Comparison of ENCODE assay signal across 30 cellular contexts in genomic region chr17:30239089-30239462, GRCh38. TPM values are rescaled to one million over a fixed set of nuclear protein-coding genes. Genes with fewer than 3 reads are reported as not detected.
DNase-seq lines count a peak whose midpoint lies in the region; ATAC-seq and TF ChIP-seq lines count a peak whose summit lies in the region.
"Had no signal": no experiment of that assay in that cellular context is flagged by ENCODE, and none has a peak within 500 bp of the region (broad histone marks: within the 10 kb centered on the region; RNA-seq: fewer than 3 reads in every experiment).

No MANE protein-coding gene starts in this region.

- peak overlapping the region; percentile 47 for H3K27ac Mint-ChIP-seq in activated naive CD4-positive, alpha-beta T cell treated with anti-CD3 and anti-CD28 coated beads, Interleukin-2, amount 10 ng/mL, durations not matched to agents 7 days and 5 days
- H3K27ac Mint-ChIP-seq in activated naive CD4-positive, alpha-beta T cell treated with anti-CD3 and anti-CD28 coated beads, Interleukin-2, amount 50 U/mL, for 72 hours, result no peak overlapping the region
- H3K27ac Mint-ChIP-seq in type B pancreatic cell, result peak overlapping the region; percentile 80
- H3K27ac Mint-ChIP-seq: HFFc6; neural progenitor cell; stimulated activated naive B cell treated with anti-CD40 and anti-IgM and Interleukin-4, amounts not matched to agents 10 μg/mL and 1 μg/mL and 100 μg/mL, for 72 hours had no signal

- ATAC-seq in activated naive CD4-positive, alpha-beta T cell treated with anti-CD3 and anti-CD28 coated beads, Interleukin-2, amount 50 U/mL, for 72 hours, result no peak
- no peak for ATAC-seq in right cardiac atrium
- ATAC-seq: gastroesophageal sphincter; stimulated activated naive B cell treated with anti-CD40 and anti-IgM and Interleukin-4, amounts not matched to agents 10 μg/mL and 1 μg/mL and 100 μg/mL, for 72 hours had no signal

- in situ Hi-C loops in ACHN (cut with HindIII; ENCODE audit: low pct_ligation_motif_present, low pct_unique_long_range_greater_than_20kb, low sequenced_read_pairs), result no loop called here
- in situ Hi-C loops in KBM-7 (cut with MboI; ENCODE audit: low pct_unique_long_range_greater_than_20kb, low sequenced_read_pairs), result no loop called here

- no peak overlapping the region for H3K27ac ChIP-seq in right cardiac atrium (ENCODE audit: low read length)
- H3K27ac ChIP-seq: gastroesophageal sphincter, neural progenitor cell, sigmoid colon had no signal

- WGBS in right cardiac atrium, result 87% methylated on average over 5 of the region's 5 CpGs

- no peak for DNase-seq in activated naive CD4-positive, alpha-beta T cell treated with anti-CD3 and anti-CD28 coated beads, Interleukin-2, amount 10 ng/mL, durations not matched to agents 7 days and 5 days
- DNase-seq in activated naive CD4-positive, alpha-beta T cell treated with anti-CD3 and anti-CD28 coated beads, Interleukin-2, amount 50 U/mL, for 72 hours (ENCODE audit: low spot score in 2 of 2), result no peak
- peak; percentile 73 for DNase-seq in NCI-H69 (lab: John Stamatoyannopoulos, UW)
- no peak for DNase-seq in type B pancreatic cell (ENCODE audit: extremely low spot score, unreplicated experiment)
- DNase-seq in ACHN, result no peak
- DNase-seq in right cardiac atrium, result no peak
- no peak for DNase-seq in KBM-7
- DNase-seq: activated CD4-positive, alpha-beta T cell treated with anti-CD3 and anti-CD28 coated beads for 4 hours; activated gamma-delta T cell; activated T-cell treated with anti-CD3 and anti-CD28 coated beads, Interleukin-2, amount 50 U/mL, for 1 hour; C1 segment of cervical spinal cord; central memory CD4-positive, alpha-beta T cell; dermis blood vessel endothelial cell; EL; HFFc6; hippocampal formation; NCI-H1048; NCI-H2029; OCI-M1; sigmoid colon; stimulated activated naive B cell treated with anti-CD40 and anti-IgM and Interleukin-4, amounts not matched to agents 10 μg/mL and 1 μg/mL and 100 μg/mL, for 72 hours had no signal

- peaks cover 22% of the 10 kb centered on the region for H3K4me1 Mint-ChIP-seq in activated naive CD4-positive, alpha-beta T cell treated with anti-CD3 and anti-CD28 coated beads, Interleukin-2, amount 10 ng/mL, durations not matched to agents 7 days and 5 days
- H3K4me1 Mint-ChIP-seq in type B pancreatic cell (ENCODE audit: unreplicated experiment), result peaks cover 21% of the 10 kb centered on the region

- H3K27me3 ChIP-seq in right cardiac atrium (ENCODE audit: control insufficient read depth, insufficient read depth), result no peaks in the 10 kb centered on the region

- peaks cover 5% of the 10 kb centered on the region for H3K4me1 ChIP-seq in right cardiac atrium (ENCODE audit: control insufficient read depth, insufficient read depth, low read length)

- H3K27me3 Mint-ChIP-seq in activated naive CD4-positive, alpha-beta T cell treated with anti-CD3 and anti-CD28 coated beads, Interleukin-2, amount 10 ng/mL, durations not matched to agents 7 days and 5 days, result peaks cover 71% of the 10 kb centered on the region
- H3K27me3 Mint-ChIP-seq in type B pancreatic cell, result peaks cover 52% of the 10 kb centered on the region

- no peaks in the 10 kb centered on the region for H3K36me3 Mint-ChIP-seq in activated naive CD4-positive, alpha-beta T cell treated with anti-CD3 and anti-CD28 coated beads, Interleukin-2, amount 10 ng/mL, durations not matched to agents 7 days and 5 days
- peaks cover 0 to 4% of the 10 kb centered on the region in 2 donors for H3K36me3 Mint-ChIP-seq in activated naive CD4-positive, alpha-beta T cell treated with anti-CD3 and anti-CD28 coated beads, Interleukin-2, amount 50 U/mL, for 72 hours
- H3K36me3 Mint-ChIP-seq in type B pancreatic cell, result no peaks in the 10 kb centered on the region

- H3K4me3 ChIP-seq in iPS-18c (ENCODE audit: insufficient read depth, low read depth, low read length) (0 out of 2 replicates have a peak overlapping the region, but pooled peaks have one; percentile 46), right cardiac atrium (ENCODE audit: low read length) (no peak overlapping the region)
- H3K4me3 ChIP-seq: gastroesophageal sphincter, sigmoid colon had no signal

- intact Hi-C loops in right cardiac atrium (cut with DNase I), result no loop called here

- no peak for TF ChIP-seq CTCF in type B pancreatic cell (conservative IDR thresholded peaks at IDR 0.05)

- no peaks in the 10 kb centered on the region for H3K9me3 Mint-ChIP-seq in activated naive CD4-positive, alpha-beta T cell treated with anti-CD3 and anti-CD28 coated beads, Interleukin-2, amount 10 ng/mL, durations not matched to agents 7 days and 5 days
- H3K9me3 Mint-ChIP-seq in activated naive CD4-positive, alpha-beta T cell treated with anti-CD3 and anti-CD28 coated beads, Interleukin-2, amount 50 U/mL, for 72 hours, result no peaks in the 10 kb centered on the region
- peaks cover 4% of the 10 kb centered on the region for H3K9me3 Mint-ChIP-seq in type B pancreatic cell
- H3K9me3 Mint-ChIP-seq: HFFc6; stimulated activated naive B cell treated with anti-CD40 and anti-IgM and Interleukin-4, amounts not matched to agents 10 μg/mL and 1 μg/mL and 100 μg/mL, for 72 hours had no signal

- H3K9me3 ChIP-seq in iPS-18c (ENCODE audit: control insufficient read depth, insufficient read depth, low read length) (peaks cover 4% of the 10 kb centered on the region), right cardiac atrium (ENCODE audit: control insufficient read depth, low read length) (no peaks in the 10 kb centered on the region)
- H3K9me3 ChIP-seq: gastroesophageal sphincter, sigmoid colon had no signal

- CTCF ChIA-PET in activated naive CD4-positive, alpha-beta T cell treated with anti-CD3 and anti-CD28 coated beads, Interleukin-2, amount 10 ng/mL, durations not matched to agents 7 days and 5 days (lab: Charles Lee), result interaction anchor here (2.1 kb wide), 1 partner anchor 114 kb away, joined by 5 read pairs; no protein-coding TSS in a partner anchor

- no peak overlapping the region for H3K4me3 Mint-ChIP-seq in activated naive CD4-positive, alpha-beta T cell treated with anti-CD3 and anti-CD28 coated beads, Interleukin-2, amount 10 ng/mL, durations not matched to agents 7 days and 5 days
- peak overlapping the region; percentile 10 for H3K4me3 Mint-ChIP-seq in type B pancreatic cell
- H3K4me3 Mint-ChIP-seq: HFFc6; stimulated activated naive B cell treated with anti-CD40 and anti-IgM and Interleukin-4, amounts not matched to agents 10 μg/mL and 1 μg/mL and 100 μg/mL, for 72 hours had no signal

RNA-seq across cellular contexts. Expression of gene SLC6A4, which starts 3.6 kb away (rescaled TPM):
- not detected for total RNA-seq in activated naive CD4-positive, alpha-beta T cell treated with anti-CD3 and anti-CD28 coated beads, Interleukin-2, amount 50 U/mL, for 72 hours
- total RNA-seq in type B pancreatic cell (ENCODE audit: low replicate concordance) (9.4 and 34.7 TPM in 2 replicates), right cardiac atrium (1 to 10 TPM in 3 of 4 donors, under 1 TPM in 1; 0.19 to 3.3 (median 1.1) TPM)
- polyA plus RNA-seq in right cardiac atrium, result 1.2 TPM
- total RNA-seq: endothelial cell of umbilical vein; fibroblast of lung; HFFc6; mucosa of gallbladder; T-helper 2 cell treated with Interferon-gamma antibody and Interleukin-4, amounts not matched to agents 100 ng/mL and 5 ng/mL, for 36 hours had no signal
- polyA plus RNA-seq: AG04450, fibroblast of lung, keratinocyte had no signal

RNA-seq across cellular contexts. Expression of gene BLMH, which starts 52.7 kb away (rescaled TPM):
- total RNA-seq in activated naive CD4-positive, alpha-beta T cell treated with anti-CD3 and anti-CD28 coated beads, Interleukin-2, amount 50 U/mL, for 72 hours, result 10 to 100 TPM; 38.3 to 54.7 TPM
- total RNA-seq in type B pancreatic cell (ENCODE audit: low replicate concordance), result 28.3 and 58.2 TPM in 2 replicates
- 10 to 100 TPM; 14.6 to 20.6 (median 17.3) TPM for total RNA-seq in right cardiac atrium
- 11.1 TPM for polyA plus RNA-seq in right cardiac atrium

Comparison
In these comparisons a context has a peak if more than half of its experiments do, and no peak if none do; other contexts are left out.
1. H3K27ac Mint-ChIP-seq: peak in activated naive CD4-positive, alpha-beta T cell treated with anti-CD3 and anti-CD28 coated beads, Interleukin-2, amount 10 ng/mL, durations not matched to agents 7 days and 5 days (single experiment) and type B pancreatic cell (single experiment); none in activated naive CD4-positive, alpha-beta T cell treated with anti-CD3 and anti-CD28 coated beads, Interleukin-2, amount 50 U/mL, for 72 hours (0 of 2).